Comparison of ENCODE assay signal across 9 cellular contexts in the genomic region with DNA sequence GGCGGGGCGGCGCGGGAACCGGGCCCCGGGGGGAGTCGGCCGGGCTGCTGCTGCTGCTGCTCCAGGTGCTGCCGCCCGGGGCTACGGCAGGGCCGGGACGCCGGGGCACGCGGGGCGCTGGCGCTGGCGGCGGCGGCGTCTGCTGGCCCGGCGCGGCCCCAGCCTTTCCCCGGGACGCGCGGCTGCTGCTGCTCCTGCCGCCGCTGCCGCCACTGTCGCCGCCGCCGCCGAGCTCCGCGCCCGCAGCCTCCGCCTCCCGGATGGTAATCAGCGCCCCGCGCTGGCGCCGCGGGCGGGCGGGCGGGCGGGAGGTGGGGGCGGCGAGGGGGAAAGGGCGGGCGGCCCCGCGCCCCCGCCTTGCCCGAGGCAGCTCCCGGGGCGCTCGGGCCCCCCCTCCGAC. TPM values are rescaled to one million over a fixed set of nuclear protein-coding genes. Genes with fewer than 3 reads are reported as not detected.
DNase-seq lines count a peak whose midpoint lies in the region; ATAC-seq, FAIRE-seq and TF ChIP-seq lines count a peak whose summit lies in the region.
"Had no signal": no experiment of that assay in that cellular context is flagged by ENCODE, and none has a peak within 500 bp of the region (broad histone marks: within the 10 kb centered on the region; RNA-seq: fewer than 3 reads in every experiment).

No MANE protein-coding gene starts in this region.

- peaks cover 0 to 27% (median 8%) of the 10 kb centered on the region in 11 experiments; a peak in 9 of 22 replicates for H4K20me1 ChIP-seq in BLaER1 treated with 17β-estradiol and CSF1 and Interleukin-3, amounts not matched to agents 10 nM and 100 nM

- H3K27ac Mint-ChIP-seq in natural killer cell (no peak overlapping the region), progenitor cell of endocrine pancreas (no peak overlapping the region)

- peaks cover 11 to 41% (median 29%) of the 10 kb centered on the region in 11 experiments; a peak in 21 of 22 replicates for H3K27me3 ChIP-seq in BLaER1 treated with 17β-estradiol and CSF1 and Interleukin-3, amounts not matched to agents 10 nM and 100 nM

- ATAC-seq in natural killer cell: no peak
- no peak for ATAC-seq in GM18519 (IDR thresholded peaks at IDR 0.05; ENCODE audit: low FRiP score, unreplicated experiment)

- intact Hi-C loops in natural killer cell (cut with micrococcal nuclease): no loop called here

- no peak for TF ChIP-seq POLR2A in GM12892 (IDR thresholded peaks at IDR 0.05; ENCODE audit: low read depth, low read length)

- H3K36me3 ChIP-seq in BLaER1 treated with 17β-estradiol and CSF1 and Interleukin-3, amounts not matched to agents 10 nM and 100 nM: no peaks in the 10 kb centered on the region

- DNase-seq in GM13977 (ENCODE audit: low spot score) (peak; percentile 77), natural killer cell (no peak), GM12892 (ENCODE audit: insufficient read length) (no peak), progenitor cell of endocrine pancreas (ENCODE audit: low spot score, unreplicated experiment) (no peak)
- peak; percentile 34 for DNase-seq in activated naive CD4-positive, alpha-beta T cell treated with anti-CD3 and anti-CD28 coated beads, Interleukin-2, amount 50 U/mL, for 16 hours

- H3K9me3 Mint-ChIP-seq in natural killer cell (no peaks in the 10 kb centered on the region), progenitor cell of endocrine pancreas (ENCODE audit: low read depth) (no peaks in the 10 kb centered on the region)
- H3K9me3 Mint-ChIP-seq: dendritic cell treated with granulocyte-macrophage colony-stimulating factor and Interleukin-4, amounts not matched to agents 40 ng/mL and 50 ng/mL, for 4 days had no signal

- H3K9ac ChIP-seq in BLaER1 treated with 17β-estradiol and CSF1 and Interleukin-3, amounts not matched to agents 10 nM and 100 nM: peak overlapping the region; percentile 60 to 84 (median 73); a peak in 20 of 22 replicates

- peaks cover 4 to 68% (median 56%) of the 10 kb centered on the region in 10 experiments; a peak in 19 of 20 replicates for H3K4me1 ChIP-seq in BLaER1 treated with 17β-estradiol and CSF1 and Interleukin-3, amounts not matched to agents 10 nM and 100 nM

- peak overlapping the region in 9 of 11 experiments; percentile 32 to 70 (median 64); a peak in 12 of 22 replicates for H3K27ac ChIP-seq in BLaER1 treated with 17β-estradiol and CSF1 and Interleukin-3, amounts not matched to agents 10 nM and 100 nM

- no peak for FAIRE-seq in GM12892 (lab: Jason Lieb, UNC)
- FAIRE-seq: kidney had no signal

- no peaks in the 10 kb centered on the region for H3K9me3 ChIP-seq in BLaER1 treated with 17β-estradiol and CSF1 and Interleukin-3, amounts not matched to agents 10 nM and 100 nM (replicated peaks in 1 of 11)

- peaks cover 0 to 43% of the 10 kb centered on the region in 2 donors for H3K27me3 Mint-ChIP-seq in natural killer cell (ENCODE audit: low read depth in 2 of 2)
- H3K27me3 Mint-ChIP-seq in progenitor cell of endocrine pancreas: peaks cover 68% of the 10 kb centered on the region

- H3K4me3 ChIP-seq in BLaER1 treated with 17β-estradiol and CSF1 and Interleukin-3, amounts not matched to agents 10 nM and 100 nM: peak overlapping the region; percentile 59 to 77 (median 67)

- H3K4me1 Mint-ChIP-seq in natural killer cell (peaks cover 26 to 45% of the 10 kb centered on the region in 2 donors), progenitor cell of endocrine pancreas (ENCODE audit: low read depth) (peaks cover 8% of the 10 kb centered on the region)

- H3K4me2 ChIP-seq in BLaER1 treated with 17β-estradiol and CSF1 and Interleukin-3, amounts not matched to agents 10 nM and 100 nM: peak overlapping the region; percentile 63 to 90 (median 83); a peak in 21 of 22 replicates

- H3K4me3 Mint-ChIP-seq in natural killer cell: peak overlapping the region; percentile 28
- no peak overlapping the region for H3K4me3 Mint-ChIP-seq in progenitor cell of endocrine pancreas (ENCODE audit: low read depth)

- TF ChIP-seq CTCF in GM13977 (IDR thresholded peaks at IDR 0.05; ENCODE audit: extremely low read depth, insufficient read depth, missing control alignments) (no peak), natural killer cell (IDR thresholded peaks at IDR 0.05) (no peak), progenitor cell of endocrine pancreas (IDR thresholded peaks at IDR 0.05; ENCODE audit: unreplicated experiment) (no peak)

- in situ Hi-C loops in GM13977 (cut with MboI; ENCODE audit: low pct_unique_long_range_greater_than_20kb, low sequenced_read_pairs, unreplicated experiment): no loop called here

- H3K36me3 Mint-ChIP-seq in natural killer cell (no peaks in the 10 kb centered on the region), progenitor cell of endocrine pancreas (ENCODE audit: insufficient read depth) (peaks cover 9% of the 10 kb centered on the region)

RNA-seq across cellular contexts. Expression of a gene that starts 0.3 kb away (rescaled TPM):
- total RNA-seq in natural killer cell (10 to 100 TPM; 17.1 to 21.7 (median 20.4) TPM), progenitor cell of endocrine pancreas (63.8 and 64.9 TPM in 2 replicates)
- not detected for polyA plus RNA-seq in GM12892 (2012; ENCODE audit: missing spikeins)

RNA-seq across cellular contexts. Expression of a gene that starts 28.9 kb away (rescaled TPM):
- 100 to 1,000 TPM; 149 to 161 (median 153) TPM for total RNA-seq in natural killer cell
- polyA plus RNA-seq in GM12892 (2012; ENCODE audit: missing spikeins): 95.7 TPM
- 98.9 and 108 TPM in 2 replicates for total RNA-seq in progenitor cell of endocrine pancreas

RNA-seq across cellular contexts. Expression of a gene that starts 40.5 kb away (rescaled TPM):
- total RNA-seq in natural killer cell: 100 to 1,000 TPM; 169 to 216 (median 214) TPM
- 386 TPM for polyA plus RNA-seq in GM12892 (2012; ENCODE audit: missing spikeins)
- 271 and 282 TPM in 2 replicates for total RNA-seq in progenitor cell of endocrine pancreas

Comparison
In these comparisons a context has a peak if more than half of its experiments do, and no peak if none do; other contexts are left out.
1. DNase-seq: peak in GM13977 (single experiment) and activated naive CD4-positive, alpha-beta T cell treated with anti-CD3 and anti-CD28 coated beads, Interleukin-2, amount 50 U/mL, for 16 hours (single experiment); none in natural killer cell (single experiment), GM12892 (single experiment) and progenitor cell of endocrine pancreas (single experiment).